In genomic region chr3:101072299-101072698, GRCh38 we compare ENCODE assay signal across 16 cellular contexts.
DNase-seq lines count a peak whose midpoint lies in the region; ATAC-seq, FAIRE-seq and TF ChIP-seq lines count a peak whose summit lies in the region.
"Had no signal": no experiment of that assay in that cellular context is flagged by ENCODE, and none has a peak within 500 bp of the region (broad histone marks: within the 10 kb centered on the region; RNA-seq: fewer than 3 reads in every experiment).

No MANE protein-coding gene starts in this region.

- CTCF ChIA-PET in PC-3 (lab: Charles Lee) = interaction anchor here (0.6 to 0.7 kb wide), 2 partner anchors 64 to 122 kb away, joined by 3 to 4 read pairs; no protein-coding TSS in a partner anchor

- no peaks in the 10 kb centered on the region for H4K20me1 ChIP-seq in PC-3 (ENCODE audit: low read length)

- ATAC-seq in PC-3 = peak; percentile 91
- ATAC-seq in left colon = peak; percentile 70
- ATAC-seq: natural killer cell had no signal

- H3K9me3 ChIP-seq in PC-3 (ENCODE audit: low read length) (no peaks in the 10 kb centered on the region), WERI-Rb-1 (ENCODE audit: severe bottlenecking) (no peaks in the 10 kb centered on the region)
- H3K9me3 ChIP-seq: thoracic aorta had no signal

- TF ChIP-seq CTCF in PC-3 (conservative IDR thresholded peaks at IDR 0.05; ENCODE audit: low read depth, low read length) = no peak
- TF ChIP-seq CTCF in WERI-Rb-1 (IDR thresholded peaks at IDR 0.05; ENCODE audit: low read depth, low read length) = no peak

- peak overlapping the region; percentile 31 for H3K9ac ChIP-seq in PC-3 (ENCODE audit: low read length)

- intact Hi-C loops in PC-3 (cut with micrococcal nuclease) (loop anchor here (1.0 to 5.0 kb wide), 3 partner anchors 35 to 173 kb away; no protein-coding TSS in a partner anchor), left colon (cut with DNase I, micrococcal nuclease) (loop anchor here in 1 of 2 donors (5.0 kb wide), 1 partner anchor 125 kb away; no protein-coding TSS in a partner anchor)

- DNase-seq in PC-3 (peak; percentile 84), left colon (peak in 1 of 2 donors; percentile 28), medulla oblongata (ENCODE audit: extremely low spot score) (no peak), NCI-H1105 treated with DMSO at 0.1 percent for 48 hours (lab: John Stamatoyannopoulos, UW) (no peak), WERI-Rb-1 (no peak), NCI-H2171 treated with DMSO at 0.1 percent for 48 hours (lab: John Stamatoyannopoulos, UW) (no peak)
- DNase-seq: ACHN; activated effector memory CD4-positive, alpha-beta T cell treated with anti-CD3 and anti-CD28 coated beads, Interleukin-2, amount 50 U/mL, for 16 hours; GDM1; natural killer cell; NCI-H510A; right cardiac atrium; stimulated activated CD4-positive, alpha-beta T cell treated with anti-CD3 and anti-CD28 coated beads, Interleukin-4, amount 100 ng/mL, for 1 hour had no signal

- H3K4me2 ChIP-seq in PC-3 (ENCODE audit: low read length) = peak overlapping the region; percentile 53

- no peaks in the 10 kb centered on the region for H3K27me3 ChIP-seq in ACC112 (ENCODE audit: insufficient read depth, low read length)
- no peaks in the 10 kb centered on the region for H3K27me3 ChIP-seq in PC-3 (ENCODE audit: low read length)
- H3K27me3 ChIP-seq in WERI-Rb-1 (ENCODE audit: insufficient read depth, low read depth, severe bottlenecking) = no peaks in the 10 kb centered on the region

- H3K27ac ChIP-seq in ACC112 (ENCODE audit: low read depth, low read length) (peak overlapping the region; percentile 45), PC-3 (ENCODE audit: low read length) (peak overlapping the region; percentile 56), WERI-Rb-1 (no peak overlapping the region)
- H3K27ac ChIP-seq: thoracic aorta had no signal

- POLR2A ChIA-PET in PC-3 (lab: Charles Lee; ENCODE audit: unreplicated experiment) = no interaction called here

- no peaks in the 10 kb centered on the region for H3K9me2 ChIP-seq in PC-3 (replicated peaks; ENCODE audit: low read length)

- H3K4me3 ChIP-seq in ACC112 (ENCODE audit: low read depth, low read length) (peak overlapping the region; percentile 44), PC-3 (ENCODE audit: low read length) (peak overlapping the region; percentile 4; the same call in 1 of the 2 replicates), WERI-Rb-1 (ENCODE audit: low read depth, low read length) (no peak overlapping the region)
- H3K4me3 ChIP-seq: thoracic aorta had no signal

- H3K79me2 ChIP-seq in ACC112 (ENCODE audit: control insufficient read depth, insufficient read depth, low read length, unreplicated experiment) (no peaks in the 10 kb centered on the region), PC-3 (ENCODE audit: low read length) (no peaks in the 10 kb centered on the region)

- no TSS peak for BruUV-seq in PC-3 (replicated peaks; lab: Mats Ljungman, UMichigan)

- H3K36me3 ChIP-seq in ACC112 (ENCODE audit: insufficient read depth, low read length) (no peaks in the 10 kb centered on the region), PC-3 (ENCODE audit: low read depth, low read length) (no peaks in the 10 kb centered on the region), WERI-Rb-1 (no peaks in the 10 kb centered on the region)
- H3K36me3 ChIP-seq: thoracic aorta had no signal

- H3F3A ChIP-seq in PC-3 (ENCODE audit: low read length, unreplicated experiment) = no peaks in the 10 kb centered on the region

- peak; percentile 18 for FAIRE-seq in endometrium (lab: Jason Lieb, UNC)

- H3K4me1 ChIP-seq in ACC112 (ENCODE audit: control insufficient read depth, insufficient read depth, low read length, unreplicated experiment) = peaks cover 32% of the 10 kb centered on the region
- peaks cover 35% of the 10 kb centered on the region for H3K4me1 ChIP-seq in PC-3 (ENCODE audit: insufficient read depth, low read length)

- peak overlapping the region; percentile 25 for H2AFZ ChIP-seq in ACC112 (ENCODE audit: low read length, unreplicated experiment)
- H2AFZ ChIP-seq in PC-3 (ENCODE audit: low read length) = peak overlapping the region; percentile 35
